In genomic region chr10:5684971-5685763, GRCh38 we compare ENCODE assay signal across 1 cellular context.
A peak's percentile ranks its signal among the peaks of the same experiment; 100 is the strongest.
TF ChIP-seq lines count a peak whose summit lies in the region.

No MANE protein-coding gene starts in this region.

TF ChIP-seq in H1, 55 proteins besides CTCF, POLR2A, EP300 and RAD21 (continued from another document):
- peak in 1 of 2 experiments; percentile 64; a peak in 1 of 4 replicates for TF ChIP-seq SIN3A (conservative IDR thresholded peaks at IDR 0.05 in 1 of 2, IDR thresholded peaks at IDR 0.05 in 1 of 2; ENCODE audit: low read depth in 1 of 2, low read length in 2 of 2)
- TF ChIP-seq ATF3 (IDR thresholded peaks at IDR 0.05; ENCODE audit: insufficient read depth, low read depth, low read length): no peak
- no peak for TF ChIP-seq CHD7 (IDR thresholded peaks at IDR 0.05; ENCODE audit: insufficient replicate concordance, low read length)
- no peak for TF ChIP-seq CTBP2 (IDR thresholded peaks at IDR 0.05; ENCODE audit: borderline replicate concordance, insufficient read depth, insufficient read length, low read length)
- peak; percentile 81 for TF ChIP-seq ASH2L (IDR thresholded peaks at IDR 0.05; ENCODE audit: low read length)
- no peak for TF ChIP-seq TCF12 (IDR thresholded peaks at IDR 0.05; ENCODE audit: low read depth, low read length)
- TF ChIP-seq TAF7 (optimal IDR thresholded peaks at IDR 0.05; ENCODE audit: borderline replicate concordance, low read depth, low read length): no peak
- no peak for TF ChIP-seq SP1 (IDR thresholded peaks at IDR 0.05; ENCODE audit: low read depth, low read length)
- peak; percentile 90 for TF ChIP-seq SAP30 (IDR thresholded peaks at IDR 0.05; ENCODE audit: insufficient read depth, insufficient replicate concordance, low read length)
- TF ChIP-seq ZNF274 (IDR thresholded peaks at IDR 0.05; ENCODE audit: borderline replicate concordance, extremely low read depth, low read length): no peak
- no peak for TF ChIP-seq BCL11A (IDR thresholded peaks at IDR 0.05; ENCODE audit: low read depth in 2 of 2, low read length in 2 of 2)
- no peak for TF ChIP-seq GTF2F1 (IDR thresholded peaks at IDR 0.05; ENCODE audit: borderline replicate concordance, low read depth, low read length)
- no peak for TF ChIP-seq EZH2 (IDR thresholded peaks at IDR 0.05; ENCODE audit: low read depth, low read length, severe bottlenecking)
- TF ChIP-seq GABPA (IDR thresholded peaks at IDR 0.05; ENCODE audit: borderline replicate concordance, insufficient read depth, low read length): no peak
- TF ChIP-seq MAFK (IDR thresholded peaks at IDR 0.05; ENCODE audit: low read depth, low read length): no peak
- TF ChIP-seq MAX (IDR thresholded peaks at IDR 0.05): peak; percentile 50; the same call in 1 of the 2 replicates
- TF ChIP-seq SP4 (IDR thresholded peaks at IDR 0.05; ENCODE audit: low read length): no peak
- no peak for TF ChIP-seq KDM5A (IDR thresholded peaks at IDR 0.05; ENCODE audit: low read length)
- no peak for TF ChIP-seq HDAC6 (IDR thresholded peaks at IDR 0.05; ENCODE audit: low read depth, low read length)
- no peak for TF ChIP-seq FOSL1 (IDR thresholded peaks at IDR 0.05; ENCODE audit: insufficient read depth, low read depth, low read length)
- TF ChIP-seq KDM1A (IDR thresholded peaks at IDR 0.05; ENCODE audit: borderline replicate concordance, low read length): no peak
- TF ChIP-seq TAF1 (IDR thresholded peaks at IDR 0.05; ENCODE audit: low read depth, low read length): no peak
- no peak for TF ChIP-seq SUZ12 (IDR thresholded peaks at IDR 0.05; ENCODE audit: low read length)
- TF ChIP-seq NANOG (IDR thresholded peaks at IDR 0.05; ENCODE audit: insufficient read depth, low read depth, low read length, poor library complexity, severe bottlenecking): no peak
- TF ChIP-seq RFX5 (IDR thresholded peaks at IDR 0.05; ENCODE audit: borderline replicate concordance, low read depth, low read length): no peak
- TF ChIP-seq USF2 (IDR thresholded peaks at IDR 0.05; ENCODE audit: low read length): no peak
- TF ChIP-seq SP2 (IDR thresholded peaks at IDR 0.05; ENCODE audit: low read length): no peak
- TF ChIP-seq POU5F1 (IDR thresholded peaks at IDR 0.05; ENCODE audit: low read depth, low read length): no peak
- no peak for TF ChIP-seq YY1 (IDR thresholded peaks at IDR 0.05; ENCODE audit: low read depth, low read length)
- no peak for TF ChIP-seq CBX5 (IDR thresholded peaks at IDR 0.05; ENCODE audit: low read depth, low read length)
- TF ChIP-seq HDAC2 (IDR thresholded peaks at IDR 0.05; ENCODE audit: borderline replicate concordance in 1 of 2, low read depth in 2 of 2, low read length in 2 of 2): peak in 1 of 2 experiments; percentile 47; a peak in 1 of 4 replicates
- TF ChIP-seq NRF1 (IDR thresholded peaks at IDR 0.05; ENCODE audit: low read depth, low read length): no peak
- TF ChIP-seq SIX5 (IDR thresholded peaks at IDR 0.05; ENCODE audit: low read depth, low read length): no peak
- peak; percentile 62 for TF ChIP-seq CREB1 (IDR thresholded peaks at IDR 0.05)
- no peak for TF ChIP-seq SRF (IDR thresholded peaks at IDR 0.05; ENCODE audit: low read depth, low read length)
- peak; percentile 81 for TF ChIP-seq E2F6 (IDR thresholded peaks at IDR 0.05)
- 0 out of 2 replicates have a peak, but pooled peaks have one; percentile 6 for TF ChIP-seq BACH1 (IDR thresholded peaks at IDR 0.05; ENCODE audit: low read length)
- TF ChIP-seq TEAD4 (IDR thresholded peaks at IDR 0.05; ENCODE audit: low read depth, low read length): no peak
